ENCODE assay signal across 14 cellular contexts in the genomic region with DNA sequence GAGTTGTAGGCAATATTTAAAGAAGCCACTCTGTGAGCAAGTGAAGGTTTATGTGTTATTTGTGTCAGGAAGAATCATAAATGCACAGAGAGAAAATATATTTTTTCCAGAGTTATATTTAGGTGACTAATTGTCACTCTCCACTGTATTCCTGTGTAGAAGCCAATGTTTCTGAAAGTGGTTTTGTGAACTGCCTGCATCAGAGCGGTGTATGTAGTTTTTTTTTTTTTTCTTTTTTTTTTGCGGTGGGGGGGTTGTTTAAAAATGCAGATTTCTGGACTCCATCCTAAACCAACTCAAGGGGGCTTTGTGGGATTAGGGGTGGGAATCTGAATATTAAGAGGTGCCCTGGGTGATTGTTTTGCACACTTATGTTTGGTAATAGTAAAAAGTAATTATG.
A peak's percentile ranks its signal among the peaks of the same experiment; 100 is the strongest.
DNase-seq lines count a peak whose midpoint lies in the region; ATAC-seq, FAIRE-seq and TF ChIP-seq lines count a peak whose summit lies in the region.
"Had no signal": no experiment of that assay in that cellular context is flagged by ENCODE, and none has a peak within 500 bp of the region (broad histone marks: within the 10 kb centered on the region; RNA-seq: fewer than 3 reads in every experiment).

No MANE protein-coding gene starts in this region.

- H3K36me3 ChIP-seq in MM.1S (replicated peaks; ENCODE audit: insufficient read depth, low read length) = no peaks in the 10 kb centered on the region; the same call in 1 of the 2 replicates

- no peaks in the 10 kb centered on the region for H3K9me2 ChIP-seq in MM.1S (replicated peaks; ENCODE audit: insufficient read depth, low read length)

- H3K36me3 Mint-ChIP-seq in neural crest cell (ENCODE audit: low read depth) = peaks cover 9% of the 10 kb centered on the region

- H3K27ac Mint-ChIP-seq in neural crest cell (ENCODE audit: unreplicated experiment) = no peak overlapping the region
- H3K27ac Mint-ChIP-seq: CD4-positive, CD25-positive, alpha-beta regulatory T cell had no signal

- peaks cover 39% of the 10 kb centered on the region for H3K4me1 Mint-ChIP-seq in neural crest cell

- H3K4me3 Mint-ChIP-seq in neural crest cell = peak overlapping the region; percentile 55
- H3K4me3 Mint-ChIP-seq: CD4-positive, CD25-positive, alpha-beta regulatory T cell; IgD-negative memory B cell had no signal

- H3K27me3 ChIP-seq in MM.1S (replicated peaks; ENCODE audit: insufficient read depth, low read length) = no peaks in the 10 kb centered on the region

- no peaks in the 10 kb centered on the region for H3K27me3 Mint-ChIP-seq in neural crest cell (ENCODE audit: low read depth)
- H3K27me3 Mint-ChIP-seq: CD4-positive, CD25-positive, alpha-beta regulatory T cell; IgD-negative memory B cell had no signal

- H4K20me1 ChIP-seq in MM.1S (ENCODE audit: insufficient read depth, low read length) = no peaks in the 10 kb centered on the region

- H3K9ac ChIP-seq in MM.1S (ENCODE audit: low read length) = peak overlapping the region; percentile 2; the same call in 1 of the 2 replicates

- no peak for TF ChIP-seq CTCF in 22Rv1 (IDR thresholded peaks at IDR 0.05)
- no peak for TF ChIP-seq CTCF in MM.1S (IDR thresholded peaks at IDR 0.05; ENCODE audit: low read length)
- TF ChIP-seq CTCF in neural crest cell (conservative IDR thresholded peaks at IDR 0.05) = no peak

- no peak for DNase-seq in MM.1S
- DNase-seq in caudate nucleus (lab: John Stamatoyannopoulos, UW) = no peak
- DNase-seq in neural crest cell (ENCODE audit: low read depth, low spot score) = no peak
- DNase-seq in DMS79 (lab: John Stamatoyannopoulos, UW) = no peak
- DNase-seq in RCC 7860 (ENCODE audit: low spot score) = no peak
- DNase-seq: CD4-positive, CD25-positive, alpha-beta regulatory T cell; HCEC 1CT; NCI-H1436 treated with DMSO at 0.1 percent for 48 hours had no signal

- no peak overlapping the region for H3K4me3 ChIP-seq in MM.1S (ENCODE audit: low read length)
- H3K4me3 ChIP-seq: GM12878 had no signal

- H3K79me2 ChIP-seq in MM.1S (ENCODE audit: low read length) = no peaks in the 10 kb centered on the region

- H3K4me1 ChIP-seq in MM.1S (ENCODE audit: low read length) = peaks cover 43% of the 10 kb centered on the region

- no peak overlapping the region for H2AFZ ChIP-seq in MM.1S (ENCODE audit: low read length)

- ATAC-seq in GM21526 (IDR thresholded peaks at IDR 0.05; ENCODE audit: low FRiP score, unreplicated experiment) (no peak), GM18502 (IDR thresholded peaks at IDR 0.05; ENCODE audit: poor library complexity, unreplicated experiment) (no peak)
- ATAC-seq: Panc1 had no signal

- H3K9me3 ChIP-seq in MM.1S (replicated peaks; ENCODE audit: insufficient read depth, low read length) = no peaks in the 10 kb centered on the region

- H3K4me2 ChIP-seq in MM.1S (ENCODE audit: low read depth, low read length) = peak overlapping the region; percentile 74

- H3F3A ChIP-seq in MM.1S (ENCODE audit: insufficient read depth, low read length) = peaks cover 21% of the 10 kb centered on the region

- H3K9me3 Mint-ChIP-seq in neural crest cell = peaks cover 2% of the 10 kb centered on the region
- H3K9me3 Mint-ChIP-seq: CD4-positive, CD25-positive, alpha-beta regulatory T cell had no signal

- peak overlapping the region; percentile 26; the same call in 1 of the 2 replicates for H3K27ac ChIP-seq in 22Rv1
- peak overlapping the region; percentile 61; the same call in 1 of the 2 replicates for H3K27ac ChIP-seq in MM.1S (ENCODE audit: low read length)
- H3K27ac ChIP-seq in caudate nucleus (ENCODE audit: low read depth, low read length) = peak overlapping the region; percentile 58

- FAIRE-seq in RCC 7860 (lab: Jason Lieb, UNC) = no peak
- FAIRE-seq: GM12878 had no signal
